In the genomic region with DNA sequence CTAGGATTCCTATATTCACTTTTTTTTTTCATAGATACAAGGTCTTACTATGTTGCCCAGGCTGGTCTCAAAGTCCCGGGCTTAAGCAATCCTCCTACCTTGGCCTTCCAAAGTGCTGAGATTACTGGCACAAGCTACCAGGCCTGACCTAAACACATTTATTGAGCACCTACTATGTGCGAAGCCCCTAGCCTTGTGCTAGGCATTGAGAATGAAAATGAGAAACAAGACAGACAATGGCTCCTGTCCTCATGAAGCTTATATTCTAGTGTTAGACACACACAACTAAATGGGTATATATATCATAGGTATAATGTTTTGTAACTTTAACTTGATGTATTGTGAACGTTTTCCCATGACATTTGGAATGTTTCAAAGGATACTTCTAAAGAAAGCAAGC, we compare ENCODE assay signal across 27 cellular contexts.
"Had no signal": no experiment of that assay in that cellular context is flagged by ENCODE, and none has a peak within 500 bp of the region (broad histone marks: within the 10 kb centered on the region; RNA-seq: fewer than 3 reads in every experiment).

No MANE protein-coding gene starts in this region.

- FAIRE-seq: colon, endometrium, endothelial cell of umbilical vein, frontal cortex had no signal

- H3K4me2 ChIP-seq: hepatocyte had no signal

- ATAC-seq: effector memory CD8-positive, alpha-beta T cell; esophagus mucosa; foreskin keratinocyte; gastrocnemius medialis; gastroesophageal sphincter had no signal

- H3K9me3 ChIP-seq: colonic mucosa, esophagus muscularis mucosa, esophagus squamous epithelium, gastrocnemius medialis, gastroesophageal sphincter, heart left ventricle, heart right ventricle had no signal

- H3K27me3 ChIP-seq: colonic mucosa, dorsolateral prefrontal cortex, esophagus muscularis mucosa, esophagus squamous epithelium, foreskin keratinocyte, gastrocnemius medialis, gastroesophageal sphincter, heart left ventricle, heart right ventricle, hepatocyte had no signal

- H3K4me3 ChIP-seq: colonic mucosa, coronary artery, dorsolateral prefrontal cortex, esophagus muscularis mucosa, esophagus squamous epithelium, gastrocnemius medialis, gastroesophageal sphincter, heart left ventricle, heart right ventricle, hepatocyte had no signal

- H3K36me3 ChIP-seq: colonic mucosa had no signal

- H3K27ac ChIP-seq: colonic mucosa, coronary artery, dorsolateral prefrontal cortex, esophagus muscularis mucosa, foreskin keratinocyte, gastrocnemius medialis, gastroesophageal sphincter, heart left ventricle, heart right ventricle, hepatocyte had no signal

- H2AFZ ChIP-seq: hepatocyte had no signal

- H3K4me1 ChIP-seq: colonic mucosa, gastrocnemius medialis had no signal

- DNase-seq: colonic mucosa; cortex of kidney; dermis blood vessel endothelial cell; dorsolateral prefrontal cortex; effector CD4-positive, alpha-beta T cell; effector CD8-positive, alpha-beta T cell; effector memory CD4-positive, alpha-beta T cell; effector memory CD8-positive, alpha-beta T cell; endodermal cell; erythroblast; esophagus squamous epithelium; foreskin fibroblast; foreskin keratinocyte; foreskin melanocyte; gastrocnemius medialis; glutamatergic neuron; heart left ventricle; heart right ventricle had no signal
